13 cellular contexts compared by ENCODE assay signal in genomic region chr14:77682158-77682553, GRCh38. TPM values are rescaled to one million over a fixed set of nuclear protein-coding genes. Genes with fewer than 3 reads are reported as not detected.
A peak's percentile ranks its signal among the peaks of the same experiment; 100 is the strongest.
DNase-seq lines count a peak whose midpoint lies in the region; ATAC-seq, FAIRE-seq and TF ChIP-seq lines count a peak whose summit lies in the region.
"Had no signal": no experiment of that assay in that cellular context is flagged by ENCODE, and none has a peak within 500 bp of the region (broad histone marks: within the 10 kb centered on the region; RNA-seq: fewer than 3 reads in every experiment).

No MANE protein-coding gene starts in this region.

- no peak for FAIRE-seq in GM12892 (lab: Jason Lieb, UNC)

- peaks cover 11 to 20% (median 19%) of the 10 kb centered on the region in 4 donors for H3K4me1 ChIP-seq in esophagus muscularis mucosa
- peaks cover 0 to 17% (median 0%) of the 10 kb centered on the region in 4 donors for H3K4me1 ChIP-seq in Peyer's patch

- ATAC-seq in HG02763 (IDR thresholded peaks at IDR 0.05; ENCODE audit: unreplicated experiment) (no peak), HG02870 (IDR thresholded peaks at IDR 0.05; ENCODE audit: unreplicated experiment) (no peak)

- H3K27me3 ChIP-seq in esophagus muscularis mucosa (no peaks in the 10 kb centered on the region), Peyer's patch (no peaks in the 10 kb centered on the region)

- TF ChIP-seq CTCF in esophagus muscularis mucosa (IDR thresholded peaks at IDR 0.05) (no peak), Peyer's patch (IDR thresholded peaks at IDR 0.05) (no peak)

- DNase-seq in ELR (ENCODE audit: low read depth) (peak; percentile 62), RPMI7951 (ENCODE audit: low read depth) (peak; percentile 29), esophagus muscularis mucosa (ENCODE audit: extremely low spot score) (no peak), putamen (ENCODE audit: low spot score) (peak; percentile 12), GM12892 (ENCODE audit: insufficient read length) (no peak), Peyer's patch (no peak)
- DNase-seq: anterior cingulate cortex, NCI-H1436, T1000, trophoblast cell had no signal

- TF ChIP-seq POLR2A in esophagus muscularis mucosa (IDR thresholded peaks at IDR 0.05; ENCODE audit: low read depth) (no peak), GM12892 (IDR thresholded peaks at IDR 0.05; ENCODE audit: low read depth, low read length) (no peak), Peyer's patch (IDR thresholded peaks at IDR 0.05) (no peak)

- peak overlapping the region; percentile 45 to 59 (median 54) for H3K27ac ChIP-seq in esophagus muscularis mucosa (replicated peaks in 1 of 4)
- H3K27ac ChIP-seq in Peyer's patch = peak overlapping the region in 2 of 4 donors; percentile 69 to 85

- no peak for TF ChIP-seq EP300 in esophagus muscularis mucosa (IDR thresholded peaks at IDR 0.05)

- intact Hi-C loops in esophagus muscularis mucosa (cut with DNase I) = no loop called here

- 31% methylated on average over 1 of the region's 1 CpG for WGBS in esophagus muscularis mucosa

- H3K36me3 ChIP-seq in esophagus muscularis mucosa (peaks cover 6 to 57% (median 32%) of the 10 kb centered on the region in 4 donors), Peyer's patch (peaks cover 0 to 16% (median 0%) of the 10 kb centered on the region in 3 donors)

- H3K4me3 ChIP-seq in esophagus muscularis mucosa (no peak overlapping the region), Peyer's patch (no peak overlapping the region)
- H3K4me3 ChIP-seq: lung had no signal

- H3K9me3 ChIP-seq in esophagus muscularis mucosa (no peaks in the 10 kb centered on the region), Peyer's patch (no peaks in the 10 kb centered on the region)

RNA-seq across cellular contexts. Expression of gene ALKBH1, which starts 25.7 kb away (rescaled TPM):
- 13.6 and 15.8 TPM in 2 replicates for total RNA-seq in RPMI7951 (2014; rRNA removed; shearing (Covaris generic))
- total RNA-seq in esophagus muscularis mucosa (10 to 100 TPM in 3 of 4 donors, 1 to 10 TPM in 1; 8.0 to 13.3 (median 11.8) TPM), Peyer's patch (10 to 100 TPM; 12.6 to 15.4 (median 14.2) TPM)
- polyA plus RNA-seq in GM12892 (2012; ENCODE audit: missing spikeins) = 7.4 TPM

RNA-seq across cellular contexts. Expression of gene SLIRP, which starts 25.7 kb away (rescaled TPM):
- total RNA-seq in RPMI7951 (2014; rRNA removed; shearing (Covaris generic)) = 292 and 409 TPM in 2 replicates
- total RNA-seq in esophagus muscularis mucosa (100 to 1,000 TPM; 101 to 247 (median 166) TPM), Peyer's patch (100 to 1,000 TPM in 2 of 4 donors, 10 to 100 TPM in 2; 40.4 to 162 (median 107) TPM)
- 406 TPM for polyA plus RNA-seq in GM12892 (2012; ENCODE audit: missing spikeins)

Comparison
In these comparisons a context has a peak if more than half of its experiments do, and no peak if none do; other contexts are left out.
1. DNase-seq: peak in ELR (single experiment), RPMI7951 (single experiment) and putamen (single experiment); none in esophagus muscularis mucosa (single experiment), GM12892 (single experiment) and Peyer's patch (0 of 3).